ENCODE assay signal across 8 cellular contexts in genomic region chr7:22854158-22855048, GRCh38. TPM values are rescaled to one million over a fixed set of nuclear protein-coding genes. Genes with fewer than 3 reads are reported as not detected.
DNase-seq lines count a peak whose midpoint lies in the region; ATAC-seq and TF ChIP-seq lines count a peak whose summit lies in the region.

No MANE protein-coding gene starts in this region.

- peak; percentile 91 for TF ChIP-seq POLR2A in Raji (IDR thresholded peaks at IDR 0.05; ENCODE audit: insufficient read depth, low read depth, low read length)
- TF ChIP-seq POLR2A in tibial nerve (IDR thresholded peaks at IDR 0.05) = peak; percentile 74 to 78

- H3K9me3 Mint-ChIP-seq in activated naive CD4-positive, alpha-beta T cell treated with anti-CD3 and anti-CD28 coated beads, Interleukin-2, amount 10 ng/mL, durations not matched to agents 7 days and 5 days = no peaks in the 10 kb centered on the region

- peak overlapping the region; percentile 93 for H3K27ac Mint-ChIP-seq in activated naive CD4-positive, alpha-beta T cell treated with anti-CD3 and anti-CD28 coated beads, Interleukin-2, amount 10 ng/mL, durations not matched to agents 7 days and 5 days

- H3K4me2 ChIP-seq in DND-41 (ENCODE audit: insufficient read depth, low read length) (peak overlapping the region; percentile 87), parathyroid adenoma (ENCODE audit: low read length) (peak overlapping the region; percentile 85)

- DNase-seq in DND-41 (peak; percentile 83), HT1080 (ENCODE audit: low read depth) (peak; percentile 82), head of caudate nucleus (peak; percentile 9 to 83 (median 54)), tibial nerve (ENCODE audit: low spot score in 2 of 2) (peak; percentile 80 to 86)
- peak; percentile 87 for DNase-seq in activated naive CD4-positive, alpha-beta T cell treated with anti-CD3 and anti-CD28 coated beads, Interleukin-2, amount 10 ng/mL, durations not matched to agents 7 days and 5 days

- H3K4me3 Mint-ChIP-seq in activated naive CD4-positive, alpha-beta T cell treated with anti-CD3 and anti-CD28 coated beads, Interleukin-2, amount 10 ng/mL, durations not matched to agents 7 days and 5 days = peak overlapping the region; percentile 94

- TF ChIP-seq EP300 in tibial nerve (IDR thresholded peaks at IDR 0.05) = peak; percentile 61 to 88

- peak; percentile 74 for ATAC-seq in DND-41 (ENCODE audit: insufficient read depth, low read depth)
- ATAC-seq in GM21390 (IDR thresholded peaks at IDR 0.05; ENCODE audit: unreplicated experiment) = peak; percentile 84

- TF ChIP-seq CTCF in DND-41 (IDR thresholded peaks at IDR 0.05; ENCODE audit: borderline replicate concordance, extremely low read depth, low read length, poor library complexity, severe bottlenecking) (no peak), parathyroid adenoma (IDR thresholded peaks at IDR 0.05) (peak; percentile 34), tibial nerve (IDR thresholded peaks at IDR 0.05) (peak in 2 of 5 experiments; percentile 63 to 76)

- H3K4me1 Mint-ChIP-seq in activated naive CD4-positive, alpha-beta T cell treated with anti-CD3 and anti-CD28 coated beads, Interleukin-2, amount 10 ng/mL, durations not matched to agents 7 days and 5 days = peaks cover 36% of the 10 kb centered on the region

- H4K20me1 ChIP-seq in DND-41 (ENCODE audit: insufficient read depth, low read length) = no peaks in the 10 kb centered on the region

- H3K36me3 ChIP-seq in DND-41 (ENCODE audit: insufficient read depth, low read length) = peaks cover 27% of the 10 kb centered on the region
- H3K36me3 ChIP-seq in parathyroid adenoma (ENCODE audit: control insufficient read depth, insufficient read depth, low read length) = no peaks in the 10 kb centered on the region
- peaks cover 0 to 11% (median 0%) of the 10 kb centered on the region in 3 donors for H3K36me3 ChIP-seq in tibial nerve

- H3K27me3 Mint-ChIP-seq in activated naive CD4-positive, alpha-beta T cell treated with anti-CD3 and anti-CD28 coated beads, Interleukin-2, amount 10 ng/mL, durations not matched to agents 7 days and 5 days = peaks cover 19% of the 10 kb centered on the region

- H3K36me3 Mint-ChIP-seq in activated naive CD4-positive, alpha-beta T cell treated with anti-CD3 and anti-CD28 coated beads, Interleukin-2, amount 10 ng/mL, durations not matched to agents 7 days and 5 days = peaks cover 25% of the 10 kb centered on the region

- CTCF ChIA-PET in activated naive CD4-positive, alpha-beta T cell treated with anti-CD3 and anti-CD28 coated beads, Interleukin-2, amount 10 ng/mL, durations not matched to agents 7 days and 5 days (lab: Charles Lee) = interaction anchor here (0.9 to 1.1 kb wide), 4 partner anchors 32 to 201 kb away, joined by 3 to 8 read pairs (median 4); partner anchors contain the start of gene TOMM7

- intact Hi-C loops in head of caudate nucleus (cut with DNase I) = no loop called here

- H3K9ac ChIP-seq in DND-41 (ENCODE audit: low read depth, low read length) (peak overlapping the region; percentile 93), parathyroid adenoma (no peak overlapping the region)

- H3K27ac ChIP-seq in DND-41 (ENCODE audit: low read length) (peak overlapping the region; percentile 75), parathyroid adenoma (peak overlapping the region; percentile 55), tibial nerve (peak overlapping the region; percentile 93 to 99 (median 95))

- H2AFZ ChIP-seq in DND-41 (ENCODE audit: low read depth, low read length) (peak overlapping the region; percentile 97), parathyroid adenoma (peak overlapping the region; percentile 96)

- whole genome bisulfite sequencing in tibial nerve, 2 donors = 1% methylated on average over 51 to 59 of the region's 76 CpGs

- H3K79me2 ChIP-seq in DND-41 (ENCODE audit: insufficient read depth, low read length) = peaks cover 18% of the 10 kb centered on the region
- H3K79me2 ChIP-seq in parathyroid adenoma = no peaks in the 10 kb centered on the region

- H3K9me3 ChIP-seq in DND-41 (ENCODE audit: insufficient read depth, low read length, severe bottlenecking) (no peaks in the 10 kb centered on the region), parathyroid adenoma (ENCODE audit: control insufficient read depth, low read length) (no peaks in the 10 kb centered on the region), tibial nerve (no peaks in the 10 kb centered on the region)

- no peaks in the 10 kb centered on the region for H3K27me3 ChIP-seq in DND-41 (ENCODE audit: insufficient read depth, low read length, poor library complexity)
- no peaks in the 10 kb centered on the region for H3K27me3 ChIP-seq in parathyroid adenoma (ENCODE audit: control insufficient read depth, insufficient read depth, low read length)
- H3K27me3 ChIP-seq in tibial nerve = no peaks in the 10 kb centered on the region

- peaks cover 28% of the 10 kb centered on the region for H3K4me1 ChIP-seq in DND-41 (ENCODE audit: insufficient read depth, low read length)
- no peaks in the 10 kb centered on the region for H3K4me1 ChIP-seq in parathyroid adenoma
- peaks cover 0 to 46% (median 18%) of the 10 kb centered on the region in 4 donors for H3K4me1 ChIP-seq in tibial nerve

- H3K4me3 ChIP-seq in DND-41 (ENCODE audit: low read depth in 1 of 2, low read length in 2 of 2) (peak overlapping the region; percentile 89 to 93), parathyroid adenoma (ENCODE audit: low read depth, low read length) (peak overlapping the region; percentile 91), tibial nerve (peak overlapping the region; percentile 70 to 86 (median 86))

RNA-seq across cellular contexts. Expression of gene TOMM7, which starts 31.8 kb away (rescaled TPM):
- total RNA-seq in HT1080 (2014; rRNA removed; shearing (Covaris generic)) = 117 and 160 TPM in 2 replicates
- 116 and 169 TPM in 2 replicates for polyA plus RNA-seq in HT1080 (2015; cell fraction: cytosol; rRNA removed)
- polyA plus RNA-seq in HT1080 (2015; cell fraction: nucleus; rRNA removed) = 39.9 and 48.7 TPM in 2 replicates
- 100 to 1,000 TPM; 133 to 211 (median 177) TPM for total RNA-seq in tibial nerve

Comparison
In these comparisons a context has a peak if more than half of its experiments do, and no peak if none do; other contexts are left out.
1. Peak in every context shown above with its lines: DNase-seq, ATAC-seq, H3K4me3 ChIP-seq and H3K27ac ChIP-seq.